Comparison of ENCODE assay signal across 1 cellular context in genomic region chr18:58140366-58141325, GRCh38.
TF ChIP-seq lines count a peak whose summit lies in the region.

No MANE protein-coding gene starts in this region.

TF ChIP-seq in HEK293, 187 proteins besides CTCF, POLR2A, EP300 and RAD21 (continued from another document):
- TF ChIP-seq PRDM2 (tag by site-specific recombination; IDR thresholded peaks at IDR 0.05; ENCODE audit: borderline replicate concordance): no peak
